In the genomic region with DNA sequence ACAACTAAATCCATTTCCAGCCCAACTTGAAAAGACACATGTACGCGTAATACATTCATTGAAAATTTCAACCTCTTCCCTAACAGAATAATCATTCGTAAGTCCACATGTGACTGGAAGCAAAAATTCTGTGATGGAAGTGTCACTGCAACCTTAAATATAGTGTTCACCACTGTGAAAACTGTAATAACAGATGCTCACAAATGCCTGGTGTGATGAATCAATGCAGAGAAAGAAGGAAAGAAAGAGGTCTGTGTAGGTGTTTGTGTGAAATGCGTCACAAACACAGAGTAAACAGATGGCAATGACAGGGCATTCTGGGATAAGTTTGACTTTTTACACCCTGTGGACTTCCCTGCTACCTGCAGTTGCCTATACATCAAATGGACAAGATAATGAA, we compare ENCODE assay signal across 14 cellular contexts.
A peak's percentile ranks its signal among the peaks of the same experiment; 100 is the strongest.
DNase-seq lines count a peak whose midpoint lies in the region; FAIRE-seq and TF ChIP-seq lines count a peak whose summit lies in the region.
"Had no signal": no experiment of that assay in that cellular context is flagged by ENCODE, and none has a peak within 500 bp of the region (broad histone marks: within the 10 kb centered on the region; RNA-seq: fewer than 3 reads in every experiment).

No MANE protein-coding gene starts in this region.

- DNase-seq in DMS53 (lab: John Stamatoyannopoulos, UW) (peak; percentile 20), DMS53 treated with DMSO at 0.1 percent for 48 hours (lab: John Stamatoyannopoulos, UW; ENCODE audit: unreplicated experiment) (no peak), SHP77 treated with DMSO at 0.1 percent for 48 hours (lab: John Stamatoyannopoulos, UW) (peak; percentile 4), inferior parietal cortex (ENCODE audit: extremely low spot score) (peak; percentile 42), pons (ENCODE audit: low spot score) (peak; percentile 19), GM12891 (ENCODE audit: insufficient read length, low spot score) (no peak), NCI-H345 (lab: John Stamatoyannopoulos, UW) (no peak), AG08395 (ENCODE audit: low spot score) (no peak)
- DNase-seq: AML-193; CD4-positive, CD25-positive, alpha-beta regulatory T cell; DMS79 had no signal

- no peak for FAIRE-seq in GM12891 (lab: Jason Lieb, UNC)
- FAIRE-seq: GM12892, GM19239, H54 had no signal

- TF ChIP-seq POLR2A in GM12891 (IDR thresholded peaks at IDR 0.05; ENCODE audit: low read depth, low read length), result no peak

TF ChIP-seq in GM12891, 5 proteins besides CTCF, POLR2A, EP300 and RAD21:
- TF ChIP-seq SPI1 (IDR thresholded peaks at IDR 0.05; ENCODE audit: low read depth, low read length), result no peak

Comparison
In these comparisons a context has a peak if more than half of its experiments do, and no peak if none do; other contexts are left out.
1. DNase-seq: peak in DMS53 (single experiment), SHP77 treated with DMSO at 0.1 percent for 48 hours (single experiment), inferior parietal cortex (single experiment) and pons (single experiment); none in DMS53 treated with DMSO at 0.1 percent for 48 hours (single experiment), GM12891 (single experiment), NCI-H345 (single experiment) and AG08395 (single experiment).